Comparison of ENCODE assay signal across 18 cellular contexts in the genomic region with DNA sequence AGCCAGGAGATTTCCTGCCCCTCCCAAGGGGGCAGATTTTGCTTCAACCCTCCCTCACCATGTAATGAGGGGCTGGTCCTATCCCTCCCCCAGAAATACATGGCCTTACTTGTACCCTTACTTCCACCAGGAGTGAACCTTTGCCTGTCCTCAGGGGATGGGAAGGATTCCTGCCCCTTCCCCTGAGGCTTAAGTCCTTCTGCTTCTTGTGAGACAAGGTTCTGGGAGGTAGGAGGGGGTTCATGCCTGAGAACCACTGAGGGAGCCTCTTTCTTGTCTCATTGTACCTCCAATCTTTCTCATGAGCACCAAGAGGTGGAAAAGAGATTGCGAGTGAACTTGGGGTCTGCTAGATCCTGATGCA. TPM values are rescaled to one million over a fixed set of nuclear protein-coding genes. Genes with fewer than 3 reads are reported as not detected.
"Had no signal": no experiment of that assay in that cellular context is flagged by ENCODE, and none has a peak within 500 bp of the region (broad histone marks: within the 10 kb centered on the region; RNA-seq: fewer than 3 reads in every experiment).

No MANE protein-coding gene starts in this region.

- H3K36me3 ChIP-seq: gastrocnemius medialis, heart right ventricle, prostate gland, right lobe of liver, spleen, transverse colon had no signal

- ATAC-seq: activated CD8-positive, alpha-beta T cell treated with anti-CD3 and anti-CD28 coated beads, Interleukin-2, amount 10 ng/mL, durations not matched to agents 7 days and 5 days; activated naive CD8-positive, alpha-beta T cell treated with anti-CD3 and anti-CD28 coated beads, Interleukin-2, amount 50 U/mL, for 24 hours; gastrocnemius medialis; heart right ventricle; right lobe of liver; stimulated activated memory B cell treated with anti-CD40 and anti-IgM and Interleukin-4, amounts not matched to agents 10 μg/mL and 1 μg/mL and 100 μg/mL, for 72 hours had no signal

- H3K4me3 ChIP-seq: gastrocnemius medialis, heart right ventricle, prostate gland, right lobe of liver, spleen, transverse colon had no signal

- H3K4me1 ChIP-seq: gastrocnemius medialis, heart right ventricle, prostate gland, right lobe of liver, spleen, transverse colon had no signal

- H3K27me3 ChIP-seq: gastrocnemius medialis, right lobe of liver had no signal

- H3K9me3 ChIP-seq: gastrocnemius medialis, prostate gland, right lobe of liver, transverse colon had no signal

- DNase-seq: activated CD4-positive, alpha-beta T cell treated with anti-CD3 and anti-CD28 coated beads for 48 hours; activated CD8-positive, alpha-beta T cell treated with anti-CD3 and anti-CD28 coated beads, Interleukin-2, amount 10 ng/mL, durations not matched to agents 7 days and 5 days; activated naive CD4-positive, alpha-beta T cell treated with Interleukin-2 at 50 U/mL for 16 hours; activated naive CD8-positive, alpha-beta T cell treated with anti-CD3 and anti-CD28 coated beads, Interleukin-2, amount 50 U/mL, for 24 hours; gastrocnemius medialis; heart right ventricle; kidney glomerular epithelial cell; midbrain; right lobe of liver; stimulated activated CD4-positive, alpha-beta T cell treated with anti-CD3 and anti-CD28 coated beads, Interleukin-1b, Interleukin-23, amount 100 ng/mL, for 48 hours; T-helper 1 cell; transverse colon had no signal

- H3K27ac ChIP-seq: gastrocnemius medialis, heart right ventricle, prostate gland, right lobe of liver, spleen, transverse colon had no signal

RNA-seq across cellular contexts. Expression of a gene that starts 19.5 kb away (rescaled TPM):
- total RNA-seq: activated CD8-positive, alpha-beta T cell treated with anti-CD3 and anti-CD28 coated beads, Interleukin-2, amount 10 ng/mL, durations not matched to agents 7 days and 5 days; endothelial cell of umbilical vein; fibroblast of lung had no signal
- polyA plus RNA-seq: endothelial cell of umbilical vein, fibroblast of lung had no signal

RNA-seq across cellular contexts. Expression of a gene that starts 34.1 kb away (rescaled TPM):
- total RNA-seq: activated CD8-positive, alpha-beta T cell treated with anti-CD3 and anti-CD28 coated beads, Interleukin-2, amount 10 ng/mL, durations not matched to agents 7 days and 5 days had no signal

RNA-seq across cellular contexts. Expression of a gene that starts 39.6 kb away (rescaled TPM):
- total RNA-seq: activated CD8-positive, alpha-beta T cell treated with anti-CD3 and anti-CD28 coated beads, Interleukin-2, amount 10 ng/mL, durations not matched to agents 7 days and 5 days; endothelial cell of umbilical vein; heart right ventricle; liver; right lobe of liver had no signal
- polyA plus RNA-seq: endothelial cell of umbilical vein had no signal
